ENCODE assay signal across 1 cellular context in the genomic region with DNA sequence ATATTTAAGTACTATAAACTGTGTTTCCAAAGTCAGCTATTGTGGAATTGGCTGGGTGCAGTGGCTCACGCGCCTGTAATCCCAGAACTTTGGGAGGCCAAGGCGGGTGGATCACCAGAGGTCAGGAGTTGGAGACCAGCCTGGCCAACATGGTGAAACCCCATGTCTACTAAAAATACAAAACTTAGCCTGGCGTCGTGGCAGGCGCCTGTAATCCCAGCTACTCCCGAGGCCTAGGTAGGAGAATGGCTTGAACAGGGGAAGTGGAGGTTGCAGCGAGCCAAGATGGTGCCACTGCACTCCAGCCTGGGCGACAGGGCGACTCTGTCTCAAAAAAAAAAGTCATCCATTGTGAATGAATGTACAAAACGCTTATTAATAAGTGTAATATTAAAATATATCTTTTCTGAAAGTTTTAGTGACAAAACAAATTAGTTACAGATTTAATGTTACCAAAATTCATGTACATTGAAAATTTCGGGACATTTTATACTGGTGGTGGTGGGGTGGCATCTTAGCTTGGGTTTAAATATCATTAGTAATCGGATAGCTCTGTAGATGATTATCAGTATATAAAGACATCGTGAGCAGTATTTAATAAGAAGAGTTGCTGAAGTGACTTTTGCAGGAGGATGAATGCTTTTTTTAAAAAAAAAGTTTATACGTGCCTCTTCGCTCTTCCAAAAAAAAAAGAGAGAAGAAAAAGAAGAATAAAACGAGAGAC.
TF ChIP-seq lines count a peak whose summit lies in the region.

No MANE protein-coding gene starts in this region.

TF ChIP-seq in IMR-90, 13 proteins besides CTCF, POLR2A, EP300 and RAD21 (continued from another document):
- no peak for TF ChIP-seq SMC3 (IDR thresholded peaks at IDR 0.05; ENCODE audit: low read depth, low read length)
- TF ChIP-seq CHD1 (IDR thresholded peaks at IDR 0.05; ENCODE audit: low read depth, low read length), result no peak
- TF ChIP-seq BHLHE40 (IDR thresholded peaks at IDR 0.05; ENCODE audit: low read depth, low read length), result no peak
- no peak for TF ChIP-seq MXI1 (IDR thresholded peaks at IDR 0.05; ENCODE audit: borderline replicate concordance, low read depth, low read length)
- TF ChIP-seq MAZ (IDR thresholded peaks at IDR 0.05; ENCODE audit: borderline replicate concordance, low read depth, low read length), result no peak
- TF ChIP-seq RCOR1 (IDR thresholded peaks at IDR 0.05; ENCODE audit: insufficient replicate concordance, low read length), result no peak
- TF ChIP-seq NFE2L2 (IDR thresholded peaks at IDR 0.05; ENCODE audit: low read depth, low read length), result no peak
- TF ChIP-seq, protein P1, sequence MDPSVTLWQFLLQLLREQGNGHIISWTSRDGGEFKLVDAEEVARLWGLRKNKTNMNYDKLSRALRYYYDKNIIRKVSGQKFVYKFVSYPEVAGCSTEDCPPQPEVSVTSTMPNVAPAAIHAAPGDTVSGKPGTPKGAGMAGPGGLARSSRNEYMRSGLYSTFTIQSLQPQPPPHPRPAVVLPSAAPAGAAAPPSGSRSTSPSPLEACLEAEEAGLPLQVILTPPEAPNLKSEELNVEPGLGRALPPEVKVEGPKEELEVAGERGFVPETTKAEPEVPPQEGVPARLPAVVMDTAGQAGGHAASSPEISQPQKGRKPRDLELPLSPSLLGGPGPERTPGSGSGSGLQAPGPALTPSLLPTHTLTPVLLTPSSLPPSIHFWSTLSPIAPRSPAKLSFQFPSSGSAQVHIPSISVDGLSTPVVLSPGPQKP (IDR thresholded peaks at IDR 0.05; ENCODE audit: borderline replicate concordance, low read depth, low read length), result no peak
